ENCODE assay signal across 12 cellular contexts in genomic region chr1:201295861-201296260, GRCh38. TPM values are rescaled to one million over a fixed set of nuclear protein-coding genes. Genes with fewer than 3 reads are reported as not detected.
A peak's percentile ranks its signal among the peaks of the same experiment; 100 is the strongest.
DNase-seq lines count a peak whose midpoint lies in the region; ATAC-seq and TF ChIP-seq lines count a peak whose summit lies in the region.
"Had no signal": no experiment of that assay in that cellular context is flagged by ENCODE, and none has a peak within 500 bp of the region (broad histone marks: within the 10 kb centered on the region; RNA-seq: fewer than 3 reads in every experiment).

No MANE protein-coding gene starts in this region.

- no peak overlapping the region for H3K14ac ChIP-seq in trophoblast cell (ENCODE audit: low read length)

- no peak overlapping the region for H3K27ac ChIP-seq in trophoblast cell (ENCODE audit: low read depth, low read length)
- H3K27ac ChIP-seq: C4-2B had no signal

- no peak overlapping the region for H3K9ac ChIP-seq in trophoblast cell (ENCODE audit: low read length)

- H3K4me1 ChIP-seq in trophoblast cell (ENCODE audit: control insufficient read depth in 1 of 2, insufficient read depth in 2 of 2, low read length in 2 of 2) = peaks cover 0 to 7% of the 10 kb centered on the region in 2 experiments

- no peak overlapping the region for H2AFZ ChIP-seq in trophoblast cell (ENCODE audit: insufficient read depth, low read length, poor library complexity)

- no peak overlapping the region for H2BK12ac ChIP-seq in trophoblast cell (ENCODE audit: low read length)

- H3K23ac ChIP-seq in trophoblast cell (ENCODE audit: low read length) = no peak overlapping the region

- no peak overlapping the region for H2BK120ac ChIP-seq in trophoblast cell (ENCODE audit: insufficient read depth, low read length, poor library complexity)

- no peak overlapping the region for H4K8ac ChIP-seq in trophoblast cell (ENCODE audit: low read depth, low read length)

- peak; percentile 81 for ATAC-seq in omental fat pad (ENCODE audit: low FRiP score)
- ATAC-seq: stimulated activated memory B cell treated with anti-CD40 and anti-IgM and Interleukin-4, amounts not matched to agents 10 μg/mL and 1 μg/mL and 100 μg/mL, for 72 hours had no signal

- H3K27me3 ChIP-seq in MG63 (no peaks in the 10 kb centered on the region), trophoblast cell (ENCODE audit: insufficient read depth, low read length) (no peaks in the 10 kb centered on the region)

- no peak overlapping the region for H2BK5ac ChIP-seq in trophoblast cell (ENCODE audit: low read depth, low read length, poor library complexity)

- H3K36me3 ChIP-seq in MG63 = no peaks in the 10 kb centered on the region
- no peaks in the 10 kb centered on the region for H3K36me3 ChIP-seq in trophoblast cell (ENCODE audit: control insufficient read depth in 1 of 2, insufficient read depth in 2 of 2, low read length in 2 of 2)

- WGBS in trophoblast cell (ENCODE audit: extremely low coverage, insufficient coverage, insufficient read length) = no CpG with 5 or more reads among the region's 3 CpGs

- H3K18ac ChIP-seq in trophoblast cell (ENCODE audit: low read length) = no peak overlapping the region

- DNase-seq in AG20443 (ENCODE audit: low spot score) (peak; percentile 85), MG63 (peak; percentile 98), epithelial cell of esophagus (ENCODE audit: low read depth) (peak; percentile 99), omental fat pad (ENCODE audit: low spot score) (no peak), NCI-H345 treated with DMSO at 0.1 percent for 48 hours (lab: John Stamatoyannopoulos, UW; ENCODE audit: unreplicated experiment) (no peak), COLO668 (lab: John Stamatoyannopoulos, UW; ENCODE audit: unreplicated experiment) (no peak), NCI-H2227 treated with DMSO at 0.1 percent for 48 hours (lab: John Stamatoyannopoulos, UW) (no peak), trophoblast cell (no peak)
- DNase-seq: MV-4-11, SW 1271 had no signal

- TF ChIP-seq CTCF in epithelial cell of esophagus (IDR thresholded peaks at IDR 0.05; ENCODE audit: insufficient read depth, low read depth, low read length, missing control alignments) (no peak), omental fat pad (IDR thresholded peaks at IDR 0.05) (no peak)

- no peak overlapping the region for H3K4me3 ChIP-seq in MG63
- peak overlapping the region; percentile 30 for H3K4me3 ChIP-seq in epithelial cell of esophagus (ENCODE audit: low read length)
- H3K4me3 ChIP-seq in trophoblast cell (ENCODE audit: low read depth, low read length) = no peak overlapping the region

- no peaks in the 10 kb centered on the region for H3K79me1 ChIP-seq in trophoblast cell (ENCODE audit: low read length)

- no peak overlapping the region for H2AK5ac ChIP-seq in trophoblast cell (ENCODE audit: low read length)

- H3K4ac ChIP-seq in trophoblast cell (ENCODE audit: low read depth, low read length) = no peak overlapping the region

- no peaks in the 10 kb centered on the region for H3K79me2 ChIP-seq in trophoblast cell (ENCODE audit: control insufficient read depth, insufficient read depth, low read length, poor library complexity)

- H4K12ac ChIP-seq in trophoblast cell (ENCODE audit: low read depth, low read length) = no peak overlapping the region

- H3K4me2 ChIP-seq in trophoblast cell (ENCODE audit: low read length) = no peak overlapping the region

- H4K91ac ChIP-seq in trophoblast cell (ENCODE audit: low read depth, low read length) = no peak overlapping the region

- no peaks in the 10 kb centered on the region for H3K9me3 ChIP-seq in MG63
- peaks cover 2% of the 10 kb centered on the region for H3K9me3 ChIP-seq in trophoblast cell (ENCODE audit: insufficient read depth, low read depth, low read length)

RNA-seq across cellular contexts. Expression of gene PKP1, which starts 12.6 kb away (rescaled TPM):
- not detected in 2 replicates for total RNA-seq in MG63 (2014; rRNA removed; shearing (Covaris generic); ENCODE audit: low replicate concordance)
- total RNA-seq in omental fat pad = 1 to 10 TPM in 3 of 4 donors, under 1 TPM in 1; 0.93 to 9.6 (median 3.6) TPM
- 0.14 and 0.18 TPM in 2 replicates for polyA plus RNA-seq in trophoblast cell (2013)

Comparison
In these comparisons a context has a peak if more than half of its experiments do, and no peak if none do; other contexts are left out.
1. DNase-seq: peak in AG20443 (single experiment), MG63 (single experiment) and epithelial cell of esophagus (single experiment); none in omental fat pad (single experiment), NCI-H345 treated with DMSO at 0.1 percent for 48 hours (single experiment), COLO668 (single experiment), NCI-H2227 treated with DMSO at 0.1 percent for 48 hours (single experiment) and trophoblast cell (0 of 2).